In genomic region chr1:172343246-172344099, GRCh38 we compare ENCODE assay signal across 8 cellular contexts.
DNase-seq lines count a peak whose midpoint lies in the region; ATAC-seq and TF ChIP-seq lines count a peak whose summit lies in the region.

No MANE protein-coding gene starts in this region.

- H3K9me3 Mint-ChIP-seq in stimulated activated naive CD8-positive, alpha-beta T cell treated with anti-CD3 and anti-CD28 coated beads, Interleukin-15, Interleukin-2, amounts not matched to agents 100 ng/mL and 50 ng/mL, for 24 hours = peaks cover 26% of the 10 kb centered on the region

- no peak for ATAC-seq in GM18519 (IDR thresholded peaks at IDR 0.05; ENCODE audit: low FRiP score, unreplicated experiment)

- peak overlapping the region; percentile 6 for H3K4me3 ChIP-seq in fibroblast of pulmonary artery (replicated peaks; ENCODE audit: low read depth, low read length)

- no peak for TF ChIP-seq CTCF in fibroblast of pulmonary artery (IDR thresholded peaks at IDR 0.05; ENCODE audit: low read length, missing control alignments)

- no peaks in the 10 kb centered on the region for H3K27me3 Mint-ChIP-seq in stimulated activated naive CD8-positive, alpha-beta T cell treated with anti-CD3 and anti-CD28 coated beads, Interleukin-15, Interleukin-2, amounts not matched to agents 100 ng/mL and 50 ng/mL, for 24 hours

- H3K4me1 Mint-ChIP-seq in stimulated activated naive CD8-positive, alpha-beta T cell treated with anti-CD3 and anti-CD28 coated beads, Interleukin-15, Interleukin-2, amounts not matched to agents 100 ng/mL and 50 ng/mL, for 24 hours (ENCODE audit: low read depth) = peaks cover 62% of the 10 kb centered on the region

- peak overlapping the region; percentile 38 for H3K4me3 Mint-ChIP-seq in stimulated activated naive CD8-positive, alpha-beta T cell treated with anti-CD3 and anti-CD28 coated beads, Interleukin-15, Interleukin-2, amounts not matched to agents 100 ng/mL and 50 ng/mL, for 24 hours

- H3K27ac Mint-ChIP-seq in stimulated activated naive CD8-positive, alpha-beta T cell treated with anti-CD3 and anti-CD28 coated beads, Interleukin-15, Interleukin-2, amounts not matched to agents 100 ng/mL and 50 ng/mL, for 24 hours = peak overlapping the region; percentile 71

- peaks cover 4% of the 10 kb centered on the region for H3K36me3 Mint-ChIP-seq in stimulated activated naive CD8-positive, alpha-beta T cell treated with anti-CD3 and anti-CD28 coated beads, Interleukin-15, Interleukin-2, amounts not matched to agents 100 ng/mL and 50 ng/mL, for 24 hours (ENCODE audit: low read depth)

- DNase-seq in SIG-M5 treated with dmso at 0.1 percent for 504 hours (lab: John Stamatoyannopoulos, UW; ENCODE audit: unreplicated experiment) = peak; percentile 13
- no peak for DNase-seq in SIG-M5 (lab: John Stamatoyannopoulos, UW)
- peak; percentile 91 for DNase-seq in RPMI7951 (ENCODE audit: low read depth)
- DNase-seq in fibroblast of pulmonary artery (ENCODE audit: low read depth) = peak; percentile 86
- no peak for DNase-seq in NCI-H526 (lab: John Stamatoyannopoulos, UW)
- DNase-seq in NCI-H82 (lab: John Stamatoyannopoulos, UW) = no peak

Comparison
In these comparisons a context has a peak if more than half of its experiments do, and no peak if none do; other contexts are left out.
1. DNase-seq: peak in SIG-M5 treated with dmso at 0.1 percent for 504 hours (single experiment), RPMI7951 (single experiment) and fibroblast of pulmonary artery (single experiment); none in SIG-M5 (single experiment), NCI-H526 (0 of 2) and NCI-H82 (single experiment).